ENCODE assay signal across 1 cellular context in genomic region chr19:45469132-45469834, GRCh38.
TF ChIP-seq lines count a peak whose summit lies in the region.

No MANE protein-coding gene starts in this region.

TF ChIP-seq in K562, 482 proteins besides CTCF, POLR2A, EP300 and RAD21 (continues in another document):
- TF ChIP-seq DPF2 (IDR thresholded peaks at IDR 0.05), result peak; percentile 44; the same call in 1 of the 2 replicates
- peak; percentile 35; the same call in 1 of the 2 replicates for TF ChIP-seq E2F1 (CRISPR knock-in tag; IDR thresholded peaks at IDR 0.05)
- no peak for TF ChIP-seq ZNF778 (CRISPR knock-in tag; IDR thresholded peaks at IDR 0.05)
- peak; percentile 83 to 87 for TF ChIP-seq NRF1 (conservative IDR thresholded peaks at IDR 0.05 in 1 of 2, IDR thresholded peaks at IDR 0.05 in 1 of 2)
- peak; percentile 92 for TF ChIP-seq ARID4B (CRISPR knock-in tag; IDR thresholded peaks at IDR 0.05)
- TF ChIP-seq ZNF639 (CRISPR knock-in tag; conservative IDR thresholded peaks at IDR 0.05 in 1 of 2, IDR thresholded peaks at IDR 0.05 in 1 of 2), result peak in 1 of 2 experiments; percentile 15; a peak in 1 of 4 replicates
- TF ChIP-seq RUNX1 (IDR thresholded peaks at IDR 0.05; ENCODE audit: low read depth), result 0 out of 2 replicates have a peak, but pooled peaks have one; percentile 30
- TF ChIP-seq MTA3 (IDR thresholded peaks at IDR 0.05; ENCODE audit: borderline replicate concordance), result peak; percentile 48; the same call in 1 of the 2 replicates
- peak; percentile 69; the same call in 1 of the 2 replicates for TF ChIP-seq PHF8 (IDR thresholded peaks at IDR 0.05; ENCODE audit: borderline replicate concordance, low read length)
- TF ChIP-seq CCNT2 (IDR thresholded peaks at IDR 0.05; ENCODE audit: borderline replicate concordance, extremely low read depth, insufficient read length, low read depth, low read length), result peak; percentile 96
- no peak for TF ChIP-seq RNF219 (CRISPR knock-in tag; IDR thresholded peaks at IDR 0.05)
- peak; percentile 52; the same call in 1 of the 2 replicates for TF ChIP-seq CBFB (CRISPR knock-in tag; IDR thresholded peaks at IDR 0.05)
- TF ChIP-seq TEAD1 (CRISPR knock-in tag; IDR thresholded peaks at IDR 0.05), result peak in 1 of 2 experiments; percentile 95; a peak in 2 of 4 replicates
- 0 out of 2 replicates have a peak, but pooled peaks have one; percentile 13 for TF ChIP-seq ZNF263 (CRISPR knock-in tag; IDR thresholded peaks at IDR 0.05; ENCODE audit: borderline replicate concordance)
- peak; percentile 73 for TF ChIP-seq BHLHE40 (IDR thresholded peaks at IDR 0.05; ENCODE audit: low read length)
- TF ChIP-seq SMAD4 (CRISPR knock-in tag; conservative IDR thresholded peaks at IDR 0.05), result 0 out of 2 replicates have a peak, but pooled peaks have one; percentile 18
- TF ChIP-seq SP2 (IDR thresholded peaks at IDR 0.05; ENCODE audit: extremely low read depth, low read depth, low read length, poor library complexity, severe bottlenecking), result peak; percentile 41
- 0 out of 2 replicates have a peak, but pooled peaks have one; percentile 60 for TF ChIP-seq ZBTB43 (CRISPR knock-in tag; IDR thresholded peaks at IDR 0.05)
- peak; percentile 58; the same call in 1 of the 2 replicates for TF ChIP-seq MXI1 (IDR thresholded peaks at IDR 0.05; ENCODE audit: low read depth, low read length)
- peak; percentile 37 for TF ChIP-seq SMAD1 (IDR thresholded peaks at IDR 0.05; ENCODE audit: low read depth, low read length, partially characterized antibody)
- 0 out of 2 replicates have a peak, but pooled peaks have one; percentile 15 for TF ChIP-seq FOXP1 (CRISPR knock-in tag; IDR thresholded peaks at IDR 0.05)
- TF ChIP-seq CXXC5 (CRISPR knock-in tag; IDR thresholded peaks at IDR 0.05), result peak; percentile 98
- TF ChIP-seq KAT7 (CRISPR knock-in tag; IDR thresholded peaks at IDR 0.05; ENCODE audit: borderline replicate concordance), result peak; percentile 69; the same call in 1 of the 2 replicates
- peak; percentile 93 for TF ChIP-seq CREB1 (IDR thresholded peaks at IDR 0.05)
- peak; percentile 92 for TF ChIP-seq CREB1 (CRISPR knock-in tag; IDR thresholded peaks at IDR 0.05)
- TF ChIP-seq POLR2AphosphoS2 (IDR thresholded peaks at IDR 0.05; ENCODE audit: low read length), result no peak
- TF ChIP-seq MLX (CRISPR knock-in tag; conservative IDR thresholded peaks at IDR 0.05), result no peak
- TF ChIP-seq SIN3A (IDR thresholded peaks at IDR 0.05; ENCODE audit: borderline replicate concordance in 2 of 2, control insufficient read depth in 1 of 2, low read depth in 2 of 2, low read length in 2 of 2), result peak; percentile 70 to 71; a peak in 2 of 4 replicates
- peak in 1 of 2 experiments; percentile 60; a peak in 1 of 4 replicates for TF ChIP-seq MLLT1 (IDR thresholded peaks at IDR 0.05)
- TF ChIP-seq FOXJ2 (tag; IDR thresholded peaks at IDR 0.05), result peak; percentile 98
- peak; percentile 64 for TF ChIP-seq ZFX (CRISPR knock-in tag; IDR thresholded peaks at IDR 0.05)
- no peak for TF ChIP-seq ERF (CRISPR knock-in tag; IDR thresholded peaks at IDR 0.05)
- TF ChIP-seq ZBTB12 (CRISPR knock-in tag; IDR thresholded peaks at IDR 0.05), result peak; percentile 78
- TF ChIP-seq ID3 (CRISPR knock-in tag; IDR thresholded peaks at IDR 0.05), result no peak
- peak; percentile 48; the same call in 1 of the 2 replicates for TF ChIP-seq ID3 (tag; IDR thresholded peaks at IDR 0.05)
- TF ChIP-seq U2AF1 (optimal IDR thresholded peaks at IDR 0.05; ENCODE audit: low read depth, low read length), result peak; percentile 24
- peak; percentile 39 to 48; a peak in 1 of 4 replicates for TF ChIP-seq FOXK2 (conservative IDR thresholded peaks at IDR 0.05 in 1 of 2, IDR thresholded peaks at IDR 0.05 in 1 of 2; ENCODE audit: low read depth in 2 of 2)
- TF ChIP-seq HINFP (tag; conservative IDR thresholded peaks at IDR 0.05; ENCODE audit: low read depth), result peak; percentile 94
- TF ChIP-seq GABPB1 (CRISPR knock-in tag; IDR thresholded peaks at IDR 0.05), result 0 out of 2 replicates have a peak, but pooled peaks have one; percentile 11
- peak; percentile 67 for TF ChIP-seq EP400 (IDR thresholded peaks at IDR 0.05)
- 0 out of 2 replicates have a peak, but pooled peaks have one; percentile 47 for TF ChIP-seq ELF4 (CRISPR knock-in tag; IDR thresholded peaks at IDR 0.05)
- no peak for TF ChIP-seq NCOA1 (IDR thresholded peaks at IDR 0.05; ENCODE audit: low read depth)
- TF ChIP-seq BRD9 (IDR thresholded peaks at IDR 0.05; ENCODE audit: low read depth, partially characterized antibody), result peak; percentile 48
- TF ChIP-seq FOXJ3 (CRISPR knock-in tag; IDR thresholded peaks at IDR 0.05), result peak; percentile 69; the same call in 1 of the 2 replicates
- no peak for TF ChIP-seq TCF3 (CRISPR knock-in tag; IDR thresholded peaks at IDR 0.05)
